2 cellular contexts compared by ENCODE assay signal in the genomic region with DNA sequence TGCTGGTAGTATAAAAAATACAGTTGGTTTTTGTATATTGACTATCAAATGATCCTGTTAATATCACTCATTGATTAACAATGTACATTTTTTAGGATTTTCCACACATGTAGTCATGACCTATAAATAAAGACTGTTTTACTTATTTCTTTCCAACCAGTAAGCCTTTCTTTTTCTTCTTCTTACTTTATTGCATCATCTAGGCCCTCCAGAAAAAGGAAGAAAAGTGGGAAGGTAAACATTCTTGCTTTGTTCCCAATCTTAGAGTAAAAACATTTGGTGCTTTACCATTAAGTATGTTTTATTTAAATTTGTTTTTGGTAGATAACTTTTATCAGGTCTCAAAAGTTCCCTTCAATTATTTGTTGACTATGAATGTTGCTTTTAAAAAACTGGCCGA.
TF ChIP-seq lines count a peak whose summit lies in the region.

No MANE protein-coding gene starts in this region.

TF ChIP-seq in HepG2, 621 proteins besides CTCF, POLR2A, EP300 and RAD21:
- 0 out of 2 replicates have a peak, but pooled peaks have one; percentile 15 for TF ChIP-seq CEBPB (IDR thresholded peaks at IDR 0.05; ENCODE audit: borderline replicate concordance, low read depth, low read length)
- TF ChIP-seq ZNF530 (CRISPR knock-in tag; IDR thresholded peaks at IDR 0.05; ENCODE audit: low read depth): no peak

TF ChIP-seq in H1, 55 proteins besides CTCF, POLR2A, EP300 and RAD21:
- TF ChIP-seq ASH2L (IDR thresholded peaks at IDR 0.05; ENCODE audit: low read length) (no peak), CEBPB (IDR thresholded peaks at IDR 0.05; ENCODE audit: low read depth, low read length) (peak; percentile 28; the same call in 1 of the 2 replicates)
